ENCODE assay signal across 8 cellular contexts in the genomic region with DNA sequence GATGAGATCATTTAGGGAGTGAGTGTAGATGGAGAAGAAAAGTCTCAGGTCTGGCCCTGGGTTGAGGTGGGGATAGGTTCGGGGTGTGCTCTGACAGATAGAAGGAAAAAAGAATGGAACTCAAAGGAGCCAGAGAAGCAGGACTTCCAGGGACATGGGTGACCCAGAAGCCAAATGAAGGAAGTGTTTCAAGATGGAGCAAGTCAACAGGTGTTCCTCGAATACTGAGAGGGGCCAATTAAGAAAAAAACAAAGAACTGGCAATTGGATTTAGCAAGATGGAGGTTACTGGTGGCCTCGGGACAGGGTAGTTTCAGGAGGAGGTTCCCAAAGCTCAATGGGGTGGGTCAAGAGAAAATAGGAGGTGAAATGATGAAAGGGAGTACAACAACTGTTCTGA. TPM values are rescaled to one million over a fixed set of nuclear protein-coding genes. Genes with fewer than 3 reads are reported as not detected.
"Had no signal": no experiment of that assay in that cellular context is flagged by ENCODE, and none has a peak within 500 bp of the region (broad histone marks: within the 10 kb centered on the region; RNA-seq: fewer than 3 reads in every experiment).

No MANE protein-coding gene starts in this region.

- H3K4me3 ChIP-seq: GM23248, HAP-1 had no signal

- H3K9ac ChIP-seq: GM23248 had no signal

- H3K36me3 ChIP-seq: HAP-1 had no signal

- H3K27ac Mint-ChIP-seq: IgD-negative memory B cell had no signal

- H2AFZ ChIP-seq: GM23248 had no signal

- H3K9me3 Mint-ChIP-seq: IgD-negative memory B cell had no signal

- ATAC-seq: HCT116, HepG2 had no signal

- DNase-seq: GM23248, GOT3, H7 had no signal

- H3K4me3 Mint-ChIP-seq: IgD-negative memory B cell had no signal

- H3K27ac ChIP-seq: GM23248, HL-60 had no signal

- H3K9me3 ChIP-seq: HAP-1 had no signal

RNA-seq across cellular contexts. Expression of gene DENND2A, which starts 40.3 kb away (rescaled TPM):
- total RNA-seq: HepG2 had no signal
- polyA plus RNA-seq: HepG2, IgD-negative memory B cell had no signal
